ENCODE assay signal across 26 cellular contexts in the genomic region with DNA sequence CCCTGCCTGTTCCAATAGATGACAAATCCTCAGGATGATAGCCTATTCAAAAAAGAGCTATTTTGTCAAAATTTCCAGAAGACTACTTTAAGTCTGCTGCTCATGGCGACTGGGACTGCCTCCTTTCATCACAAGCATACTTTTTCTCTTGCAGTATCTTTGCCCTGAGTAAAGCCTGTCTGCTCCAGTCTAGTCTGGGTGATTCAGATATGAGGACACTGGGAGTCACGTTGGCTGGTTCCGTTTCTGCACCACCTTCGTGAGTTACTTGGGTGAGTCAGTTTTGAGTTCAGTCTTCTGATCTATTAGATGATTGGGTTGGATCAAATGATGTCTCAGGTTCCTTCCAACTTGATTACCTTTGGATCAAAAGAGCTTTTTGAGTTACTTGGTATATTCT.
"Had no signal": no experiment of that assay in that cellular context is flagged by ENCODE, and none has a peak within 500 bp of the region (broad histone marks: within the 10 kb centered on the region; RNA-seq: fewer than 3 reads in every experiment).

No MANE protein-coding gene starts in this region.

- H3K9ac ChIP-seq: neural progenitor cell had no signal

- DNase-seq: dorsolateral prefrontal cortex; effector CD4-positive, alpha-beta T cell; foreskin keratinocyte; hippocampal formation; left cardiac atrium; mesendoderm; midbrain; naive thymus-derived CD4-positive, alpha-beta T cell; stimulated activated CD4-positive, alpha-beta T cell treated with anti-CD3 and anti-CD28 coated beads, Interleukin-2, amount 100 ng/mL, for 24 hours; stimulated activated CD4-positive, alpha-beta T cell treated with anti-CD3 and anti-CD28 coated beads, Interleukin-4, amount 100 ng/mL, for 24 hours; stimulated activated naive CD4-positive, alpha-beta T cell treated with Interleukin-2 at 50 U/mL for 16 hours; stomach; transverse colon had no signal

- H3K4me3 Mint-ChIP-seq: naive thymus-derived CD4-positive, alpha-beta T cell; nephron; neural progenitor cell; stimulated activated effector memory CD8-positive, alpha-beta T cell treated with anti-CD3 and anti-CD28 coated beads, Interleukin-12 subunit alpha, Interleukin-12 subunit beta, amount 100 ng/mL, for 72 hours had no signal

- H3K4me1 ChIP-seq: foreskin keratinocyte, gastroesophageal sphincter, heart left ventricle, left lung, neural progenitor cell, prostate gland, right atrium auricular region, stomach, transverse colon, vagina had no signal

- H3K9me3 Mint-ChIP-seq: neural progenitor cell; stimulated activated effector memory CD8-positive, alpha-beta T cell treated with anti-CD3 and anti-CD28 coated beads, Interleukin-12 subunit alpha, Interleukin-12 subunit beta, amount 100 ng/mL, for 72 hours had no signal

- H3K27ac ChIP-seq: foreskin keratinocyte, gastroesophageal sphincter, heart left ventricle, left lung, neural progenitor cell, prostate gland, right atrium auricular region, stomach, thoracic aorta, transverse colon, vagina had no signal

- H2AFZ ChIP-seq: neural progenitor cell had no signal

- H3K27ac Mint-ChIP-seq: naive thymus-derived CD4-positive, alpha-beta T cell; nephron; neural progenitor cell; stimulated activated effector memory CD8-positive, alpha-beta T cell treated with anti-CD3 and anti-CD28 coated beads, Interleukin-12 subunit alpha, Interleukin-12 subunit beta, amount 100 ng/mL, for 72 hours had no signal

- FAIRE-seq: colon, islet of Langerhans had no signal

- H3K9me3 ChIP-seq: gastroesophageal sphincter, heart left ventricle, left lung, prostate gland, right atrium auricular region, stomach, thoracic aorta, transverse colon, vagina had no signal

- H3K4me3 ChIP-seq: dorsolateral prefrontal cortex, gastroesophageal sphincter, heart left ventricle, left lung, neural progenitor cell, prostate gland, right atrium auricular region, stomach, thoracic aorta, transverse colon, vagina had no signal

- H3K4me1 Mint-ChIP-seq: naive thymus-derived CD4-positive, alpha-beta T cell; nephron; neural progenitor cell; stimulated activated effector memory CD8-positive, alpha-beta T cell treated with anti-CD3 and anti-CD28 coated beads, Interleukin-12 subunit alpha, Interleukin-12 subunit beta, amount 100 ng/mL, for 72 hours had no signal

- H3K36me3 Mint-ChIP-seq: naive thymus-derived CD4-positive, alpha-beta T cell; neural progenitor cell; stimulated activated effector memory CD8-positive, alpha-beta T cell treated with anti-CD3 and anti-CD28 coated beads, Interleukin-12 subunit alpha, Interleukin-12 subunit beta, amount 100 ng/mL, for 72 hours had no signal

- H3K36me3 ChIP-seq: gastroesophageal sphincter, heart left ventricle, left lung, neural progenitor cell, prostate gland, right atrium auricular region, stomach, thoracic aorta, transverse colon, vagina had no signal

- H3K27me3 ChIP-seq: dorsolateral prefrontal cortex, foreskin keratinocyte, gastroesophageal sphincter, heart left ventricle, left lung, neural progenitor cell, right atrium auricular region, stomach, transverse colon, vagina had no signal

- ATAC-seq: foreskin keratinocyte; gastroesophageal sphincter; heart left ventricle; left lung; naive thymus-derived CD4-positive, alpha-beta T cell; sciatic nerve; stimulated activated effector memory CD8-positive, alpha-beta T cell treated with anti-CD3 and anti-CD28 coated beads, Interleukin-12 subunit alpha, Interleukin-12 subunit beta, amount 100 ng/mL, for 72 hours had no signal

- H3K4me2 ChIP-seq: neural progenitor cell had no signal
